8 cellular contexts compared by ENCODE assay signal in the genomic region with DNA sequence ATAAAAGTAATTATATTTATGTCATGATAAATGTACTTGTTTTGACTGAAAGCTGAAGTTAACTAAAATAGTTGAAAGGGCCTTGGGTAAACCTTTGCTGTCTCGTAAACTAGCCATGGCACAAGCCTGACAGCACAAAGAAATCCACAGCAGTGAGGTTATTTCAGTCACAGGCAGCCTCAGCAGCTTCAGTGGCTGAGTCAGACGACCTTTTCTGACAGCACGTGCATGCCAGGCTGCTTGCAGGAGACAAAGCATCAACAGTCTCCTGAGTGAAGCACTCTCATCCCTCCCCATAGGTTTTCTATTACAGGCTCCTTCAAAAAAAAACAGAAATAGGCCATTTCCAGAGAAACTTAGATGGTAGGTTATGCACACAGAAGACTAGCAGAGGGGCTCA. TPM values are rescaled to one million over a fixed set of nuclear protein-coding genes. Genes with fewer than 3 reads are reported as not detected.
A peak's percentile ranks its signal among the peaks of the same experiment; 100 is the strongest.
DNase-seq lines count a peak whose midpoint lies in the region; ATAC-seq and TF ChIP-seq lines count a peak whose summit lies in the region.

No MANE protein-coding gene starts in this region.

- H3K27me3 ChIP-seq in heart right ventricle (no peaks in the 10 kb centered on the region), smooth muscle cell (ENCODE audit: low read depth) (no peaks in the 10 kb centered on the region)

- H3K4me3 ChIP-seq in heart right ventricle (no peak overlapping the region), smooth muscle cell (no peak overlapping the region)

- H3K9me3 Mint-ChIP-seq in activated CD4-positive, alpha-beta T cell treated with anti-CD3 and anti-CD28 coated beads for 36 hours (ENCODE audit: low read depth) = no peaks in the 10 kb centered on the region
- peaks cover 6% of the 10 kb centered on the region for H3K9me3 Mint-ChIP-seq in activated CD4-positive, alpha-beta T cell treated with anti-CD3 and anti-CD28 coated beads, Interleukin-2, amount 10 ng/mL, durations not matched to agents 7 days and 5 days

- no peak overlapping the region for H3K27ac Mint-ChIP-seq in activated CD4-positive, alpha-beta T cell treated with anti-CD3 and anti-CD28 coated beads for 36 hours
- no peak overlapping the region for H3K27ac Mint-ChIP-seq in activated CD4-positive, alpha-beta T cell treated with anti-CD3 and anti-CD28 coated beads, Interleukin-2, amount 10 ng/mL, durations not matched to agents 7 days and 5 days

- no peak overlapping the region for H3K4me3 Mint-ChIP-seq in activated CD4-positive, alpha-beta T cell treated with anti-CD3 and anti-CD28 coated beads for 36 hours
- H3K4me3 Mint-ChIP-seq in activated CD4-positive, alpha-beta T cell treated with anti-CD3 and anti-CD28 coated beads, Interleukin-2, amount 10 ng/mL, durations not matched to agents 7 days and 5 days = no peak overlapping the region

- intact Hi-C loops in activated CD4-positive, alpha-beta T cell treated with anti-CD3 and anti-CD28 coated beads for 36 hours (cut with DNase I, micrococcal nuclease) = no loop called here
- intact Hi-C loops in heart right ventricle (cut with DNase I) = loop anchor here in 4 of 10 donors (10.0 kb wide), 3 partner anchors 121 to 931 kb away; a partner anchor contains a TSS

- no peaks in the 10 kb centered on the region for H4K20me1 ChIP-seq in smooth muscle cell (ENCODE audit: low read depth)

- no peaks in the 10 kb centered on the region for H3K27me3 Mint-ChIP-seq in activated CD4-positive, alpha-beta T cell treated with anti-CD3 and anti-CD28 coated beads for 36 hours
- no peaks in the 10 kb centered on the region for H3K27me3 Mint-ChIP-seq in activated CD4-positive, alpha-beta T cell treated with anti-CD3 and anti-CD28 coated beads, Interleukin-2, amount 10 ng/mL, durations not matched to agents 7 days and 5 days

- H3K9me3 ChIP-seq in heart right ventricle (no peaks in the 10 kb centered on the region), smooth muscle cell (replicated peaks; ENCODE audit: low read depth) (no peaks in the 10 kb centered on the region)

- no peaks in the 10 kb centered on the region for H3K79me2 ChIP-seq in smooth muscle cell (ENCODE audit: low read depth)

- H3K36me3 ChIP-seq in heart right ventricle = peaks cover 0 to 62% (median 18%) of the 10 kb centered on the region in 9 donors
- no peaks in the 10 kb centered on the region for H3K36me3 ChIP-seq in smooth muscle cell (ENCODE audit: low read depth)

- no peak for TF ChIP-seq CTCF in VCaP (conservative IDR thresholded peaks at IDR 0.05)
- no peak for TF ChIP-seq CTCF in heart right ventricle (IDR thresholded peaks at IDR 0.05)
- no peak for TF ChIP-seq CTCF in smooth muscle cell (IDR thresholded peaks at IDR 0.05; ENCODE audit: borderline replicate concordance, insufficient read depth, poor library complexity, severe bottlenecking)

- H3K4me2 ChIP-seq in smooth muscle cell = peak overlapping the region; percentile 9

- ATAC-seq in activated CD4-positive, alpha-beta T cell treated with anti-CD3 and anti-CD28 coated beads for 36 hours = peak; percentile 95
- peak; percentile 84 to 99 (median 96) for ATAC-seq in heart right ventricle
- ATAC-seq in HG03196 (IDR thresholded peaks at IDR 0.05; ENCODE audit: unreplicated experiment) = no peak

- peaks cover 75% of the 10 kb centered on the region for H3K36me3 Mint-ChIP-seq in activated CD4-positive, alpha-beta T cell treated with anti-CD3 and anti-CD28 coated beads for 36 hours (ENCODE audit: low read depth)
- peaks cover 73% of the 10 kb centered on the region for H3K36me3 Mint-ChIP-seq in activated CD4-positive, alpha-beta T cell treated with anti-CD3 and anti-CD28 coated beads, Interleukin-2, amount 10 ng/mL, durations not matched to agents 7 days and 5 days (ENCODE audit: low read depth)

- CTCF ChIA-PET in activated CD4-positive, alpha-beta T cell treated with anti-CD3 and anti-CD28 coated beads for 36 hours (lab: Charles Lee) = interaction anchor here (0.6 to 1.8 kb wide), 4 partner anchors 9 to 235 kb away, joined by 3 to 8 read pairs (median 4); no protein-coding TSS in a partner anchor
- CTCF ChIA-PET in activated CD4-positive, alpha-beta T cell treated with anti-CD3 and anti-CD28 coated beads, Interleukin-2, amount 10 ng/mL, durations not matched to agents 7 days and 5 days (lab: Charles Lee) = interaction anchor here (1.0 kb wide), 1 partner anchor 89 kb away, joined by 3 read pairs; a partner anchor contains a TSS

- H3K4me1 ChIP-seq in heart right ventricle = peaks cover 0 to 31% (median 20%) of the 10 kb centered on the region in 9 donors
- H3K4me1 ChIP-seq in smooth muscle cell (ENCODE audit: low read depth) = no peaks in the 10 kb centered on the region

- peak; percentile 71 for DNase-seq in activated CD4-positive, alpha-beta T cell treated with anti-CD3 and anti-CD28 coated beads for 36 hours
- DNase-seq in activated CD4-positive, alpha-beta T cell treated with anti-CD3 and anti-CD28 coated beads, Interleukin-2, amount 10 ng/mL, durations not matched to agents 7 days and 5 days = no peak
- DNase-seq in heart right ventricle (peak; percentile 36 to 69), smooth muscle cell (lab: John Stamatoyannopoulos, UW; ENCODE audit: unreplicated experiment) (no peak), NCI-H187 (lab: John Stamatoyannopoulos, UW) (no peak), HuH-7 (ENCODE audit: low spot score) (no peak)

- H3K9ac ChIP-seq in smooth muscle cell (ENCODE audit: low read depth) = no peak overlapping the region

- H2AFZ ChIP-seq in smooth muscle cell (ENCODE audit: low read depth) = no peak overlapping the region

- 31 to 35% methylated on average over 3 of the region's 3 CpGs for WGBS in heart right ventricle, 2 donors
- WGBS in smooth muscle cell (ENCODE audit: low lambda C conversion rate) = 8% methylated on average over 3 of the region's 3 CpGs

- H3K4me1 Mint-ChIP-seq in activated CD4-positive, alpha-beta T cell treated with anti-CD3 and anti-CD28 coated beads for 36 hours = peaks cover 40% of the 10 kb centered on the region
- peaks cover 39% of the 10 kb centered on the region for H3K4me1 Mint-ChIP-seq in activated CD4-positive, alpha-beta T cell treated with anti-CD3 and anti-CD28 coated beads, Interleukin-2, amount 10 ng/mL, durations not matched to agents 7 days and 5 days

- POLR2A ChIA-PET in activated CD4-positive, alpha-beta T cell treated with anti-CD3 and anti-CD28 coated beads for 36 hours (lab: Charles Lee) = interaction anchor here (0.6 kb wide), 1 partner anchor 1182 kb away, joined by 7 read pairs; no protein-coding TSS in a partner anchor
- POLR2A ChIA-PET in activated CD4-positive, alpha-beta T cell treated with anti-CD3 and anti-CD28 coated beads, Interleukin-2, amount 10 ng/mL, durations not matched to agents 7 days and 5 days (lab: Charles Lee) = no interaction called here

- no peaks in the 10 kb centered on the region for H3F3A ChIP-seq in smooth muscle cell (ENCODE audit: low read depth)

- peak overlapping the region; percentile 61 for H3K27ac ChIP-seq in VCaP
- peak overlapping the region; percentile 10 to 83 (median 63) for H3K27ac ChIP-seq in heart right ventricle
- peak overlapping the region; percentile 18 for H3K27ac ChIP-seq in smooth muscle cell (ENCODE audit: low read depth)

RNA-seq across cellular contexts. Expression of a gene that starts 34.6 kb away (rescaled TPM):
- 10 to 100 TPM; 70.3 to 91.4 TPM for total RNA-seq in activated CD4-positive, alpha-beta T cell treated with anti-CD3 and anti-CD28 coated beads for 36 hours
- total RNA-seq in activated CD4-positive, alpha-beta T cell treated with anti-CD3 and anti-CD28 coated beads, Interleukin-2, amount 10 ng/mL, durations not matched to agents 7 days and 5 days = 10 to 100 TPM; 58.7 to 59.9 TPM
- total RNA-seq in heart right ventricle (100 to 1,000 TPM in 9 of 10 donors, 10 to 100 TPM in 1; 93.2 to 340 (median 261) TPM), smooth muscle cell (16.7 and 19.8 TPM in 2 replicates)
- polyA plus RNA-seq in heart right ventricle (100 to 1,000 TPM in 1 of 2 donors, 10 to 100 TPM in 1; 22.2 to 102 TPM), smooth muscle cell (10.0 and 11.2 TPM in 2 replicates)

Comparison
In these comparisons a context has a peak if more than half of its experiments do, and no peak if none do; other contexts are left out.
1. DNase-seq: peak in activated CD4-positive, alpha-beta T cell treated with anti-CD3 and anti-CD28 coated beads for 36 hours (single experiment) and heart right ventricle (2 of 2); none in activated CD4-positive, alpha-beta T cell treated with anti-CD3 and anti-CD28 coated beads, Interleukin-2, amount 10 ng/mL, durations not matched to agents 7 days and 5 days (single experiment), smooth muscle cell (single experiment), NCI-H187 (0 of 2) and HuH-7 (single experiment).
2. Peak in every context shown above with its lines, with median percentiles within 50 percentile points of each other: H3K27ac ChIP-seq.